Comparison of ENCODE assay signal across 8 cellular contexts in the genomic region with DNA sequence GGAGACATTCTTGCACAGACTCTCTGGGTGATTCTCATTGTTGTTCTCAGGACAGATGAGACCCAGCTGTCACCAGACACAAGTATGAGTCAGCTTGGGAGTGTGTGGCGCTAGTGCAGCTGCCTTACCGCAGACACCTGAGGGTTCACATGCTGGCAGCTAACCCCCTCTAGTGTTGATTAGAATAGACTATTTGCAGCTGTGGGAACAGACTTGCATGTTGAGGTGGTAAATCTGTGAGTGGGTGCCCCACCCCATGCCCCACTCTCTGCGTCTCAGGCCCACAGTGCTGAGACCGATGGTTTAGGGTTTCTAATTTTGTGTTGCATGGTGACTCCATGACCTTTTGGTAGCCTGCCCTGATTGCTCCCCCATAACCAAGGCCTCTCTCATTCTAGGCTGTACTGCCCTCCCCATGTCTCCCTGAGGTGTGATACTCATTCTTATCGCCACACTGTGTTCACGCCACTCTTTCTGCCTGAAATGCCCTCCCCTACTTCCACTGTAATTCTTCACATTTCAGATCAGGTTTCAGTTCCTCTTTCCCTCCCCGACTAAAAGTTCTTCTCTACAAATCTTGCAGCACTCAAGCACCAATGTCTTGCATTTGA.
DNase-seq lines count a peak whose midpoint lies in the region; ATAC-seq and TF ChIP-seq lines count a peak whose summit lies in the region.

No MANE protein-coding gene starts in this region.

- peak overlapping the region; percentile 17 for H3K4me3 Mint-ChIP-seq in glutamatergic neuron (ENCODE audit: unreplicated experiment)
- H3K4me3 Mint-ChIP-seq in stimulated activated naive CD8-positive, alpha-beta T cell treated with anti-CD3 and anti-CD28 coated beads, Interleukin-15, amount 100 ng/mL, for 72 hours, result no peak overlapping the region
- H3K4me3 Mint-ChIP-seq in activated CD4-positive, alpha-beta memory T cell treated with anti-CD3 and anti-CD28 coated beads, Interleukin-2, amount 10 ng/mL, durations not matched to agents 7 days and 5 days, result no peak overlapping the region

- peaks cover 40% of the 10 kb centered on the region for H3K4me1 Mint-ChIP-seq in glutamatergic neuron (ENCODE audit: low read depth, unreplicated experiment)
- H3K4me1 Mint-ChIP-seq in stimulated activated naive CD8-positive, alpha-beta T cell treated with anti-CD3 and anti-CD28 coated beads, Interleukin-15, amount 100 ng/mL, for 72 hours, result no peaks in the 10 kb centered on the region
- H3K4me1 Mint-ChIP-seq in activated CD4-positive, alpha-beta memory T cell treated with anti-CD3 and anti-CD28 coated beads, Interleukin-2, amount 10 ng/mL, durations not matched to agents 7 days and 5 days, result no peaks in the 10 kb centered on the region

- H3K4me2 ChIP-seq in PC-3 (ENCODE audit: low read length), result no peak overlapping the region

- H3K27me3 ChIP-seq in PC-3 (ENCODE audit: low read length), result peaks cover 45% of the 10 kb centered on the region

- TF ChIP-seq CTCF in PC-3 (conservative IDR thresholded peaks at IDR 0.05; ENCODE audit: low read depth, low read length) (peak; percentile 57), glutamatergic neuron (IDR thresholded peaks at IDR 0.05; ENCODE audit: partially characterized antibody, unreplicated experiment) (peak; percentile 52)

- H3K9me2 ChIP-seq in PC-3 (replicated peaks; ENCODE audit: low read length), result no peaks in the 10 kb centered on the region

- intact Hi-C loops in PC-3 (cut with micrococcal nuclease), result no loop called here

- H3K4me3 ChIP-seq in PC-3 (ENCODE audit: low read length), result no peak overlapping the region

- H3K9me3 ChIP-seq in PC-3 (ENCODE audit: low read length), result no peaks in the 10 kb centered on the region

- H3K27ac Mint-ChIP-seq in glutamatergic neuron (ENCODE audit: unreplicated experiment), result peak overlapping the region; percentile 80
- H3K27ac Mint-ChIP-seq in stimulated activated naive CD8-positive, alpha-beta T cell treated with anti-CD3 and anti-CD28 coated beads, Interleukin-15, amount 100 ng/mL, for 72 hours, result no peak overlapping the region
- H3K27ac Mint-ChIP-seq in activated CD4-positive, alpha-beta memory T cell treated with anti-CD3 and anti-CD28 coated beads, Interleukin-2, amount 10 ng/mL, durations not matched to agents 7 days and 5 days, result no peak overlapping the region

- peaks cover 11% of the 10 kb centered on the region for H3K27me3 Mint-ChIP-seq in glutamatergic neuron (ENCODE audit: unreplicated experiment)
- no peaks in the 10 kb centered on the region for H3K27me3 Mint-ChIP-seq in stimulated activated naive CD8-positive, alpha-beta T cell treated with anti-CD3 and anti-CD28 coated beads, Interleukin-15, amount 100 ng/mL, for 72 hours
- H3K27me3 Mint-ChIP-seq in activated CD4-positive, alpha-beta memory T cell treated with anti-CD3 and anti-CD28 coated beads, Interleukin-2, amount 10 ng/mL, durations not matched to agents 7 days and 5 days, result no peaks in the 10 kb centered on the region

- H3K36me3 Mint-ChIP-seq in glutamatergic neuron (ENCODE audit: unreplicated experiment), result no peaks in the 10 kb centered on the region
- no peaks in the 10 kb centered on the region for H3K36me3 Mint-ChIP-seq in activated CD4-positive, alpha-beta memory T cell treated with anti-CD3 and anti-CD28 coated beads, Interleukin-2, amount 10 ng/mL, durations not matched to agents 7 days and 5 days (ENCODE audit: low read depth)

- CTCF ChIA-PET in PC-3 (lab: Charles Lee), result no interaction called here
- CTCF ChIA-PET in activated CD4-positive, alpha-beta memory T cell treated with anti-CD3 and anti-CD28 coated beads, Interleukin-2, amount 10 ng/mL, durations not matched to agents 7 days and 5 days (lab: Charles Lee), result no interaction called here

- ATAC-seq in GM21619 (IDR thresholded peaks at IDR 0.05; ENCODE audit: unreplicated experiment) (peak; percentile 96), PC-3 (peak; percentile 53)
- no peak for ATAC-seq in stimulated activated naive CD8-positive, alpha-beta T cell treated with anti-CD3 and anti-CD28 coated beads, Interleukin-15, amount 100 ng/mL, for 72 hours

- H3K27ac ChIP-seq in PC-3 (ENCODE audit: low read length), result no peak overlapping the region

- peaks cover 13% of the 10 kb centered on the region for H3K9me3 Mint-ChIP-seq in glutamatergic neuron (ENCODE audit: unreplicated experiment)
- no peaks in the 10 kb centered on the region for H3K9me3 Mint-ChIP-seq in stimulated activated naive CD8-positive, alpha-beta T cell treated with anti-CD3 and anti-CD28 coated beads, Interleukin-15, amount 100 ng/mL, for 72 hours
- no peaks in the 10 kb centered on the region for H3K9me3 Mint-ChIP-seq in activated CD4-positive, alpha-beta memory T cell treated with anti-CD3 and anti-CD28 coated beads, Interleukin-2, amount 10 ng/mL, durations not matched to agents 7 days and 5 days

- H3K9ac ChIP-seq in PC-3 (ENCODE audit: low read length), result no peak overlapping the region

- H3K79me2 ChIP-seq in PC-3 (ENCODE audit: low read length), result no peaks in the 10 kb centered on the region

- POLR2A ChIA-PET in PC-3 (lab: Charles Lee; ENCODE audit: unreplicated experiment), result no interaction called here
- POLR2A ChIA-PET in activated CD4-positive, alpha-beta memory T cell treated with anti-CD3 and anti-CD28 coated beads, Interleukin-2, amount 10 ng/mL, durations not matched to agents 7 days and 5 days (lab: Charles Lee), result no interaction called here

- no TSS peak for BruUV-seq in PC-3 (replicated peaks; lab: Mats Ljungman, UMichigan)

- no peaks in the 10 kb centered on the region for H3F3A ChIP-seq in PC-3 (ENCODE audit: low read length, unreplicated experiment)

- H3K4me1 ChIP-seq in PC-3 (ENCODE audit: insufficient read depth, low read length), result no peaks in the 10 kb centered on the region

- no peak overlapping the region for H2AFZ ChIP-seq in PC-3 (ENCODE audit: low read length)

- no peaks in the 10 kb centered on the region for H3K36me3 ChIP-seq in PC-3 (ENCODE audit: low read depth, low read length)

- DNase-seq in NCI-H2029 (lab: John Stamatoyannopoulos, UW) (peak; percentile 67), NCI-H2029 treated with DMSO at 0.1 percent for 48 hours (lab: John Stamatoyannopoulos, UW) (no peak), HK-2 (ENCODE audit: unreplicated experiment) (peak; percentile 23), PC-3 (peak; percentile 54), glutamatergic neuron (peak; percentile 78)
- no peak for DNase-seq in stimulated activated naive CD8-positive, alpha-beta T cell treated with anti-CD3 and anti-CD28 coated beads, Interleukin-15, amount 100 ng/mL, for 72 hours
- DNase-seq in activated CD4-positive, alpha-beta memory T cell treated with anti-CD3 and anti-CD28 coated beads, Interleukin-2, amount 10 ng/mL, durations not matched to agents 7 days and 5 days, result no peak

- no peaks in the 10 kb centered on the region for H4K20me1 ChIP-seq in PC-3 (ENCODE audit: low read length)

Comparison
In these comparisons a context has a peak if more than half of its experiments do, and no peak if none do; other contexts are left out.
1. DNase-seq: peak in NCI-H2029 (single experiment), HK-2 (single experiment), PC-3 (single experiment) and glutamatergic neuron (single experiment); none in NCI-H2029 treated with DMSO at 0.1 percent for 48 hours (single experiment), stimulated activated naive CD8-positive, alpha-beta T cell treated with anti-CD3 and anti-CD28 coated beads, Interleukin-15, amount 100 ng/mL, for 72 hours (0 of 2) and activated CD4-positive, alpha-beta memory T cell treated with anti-CD3 and anti-CD28 coated beads, Interleukin-2, amount 10 ng/mL, durations not matched to agents 7 days and 5 days (single experiment).